In genomic region chr15:52679232-52680040, GRCh38 we compare ENCODE assay signal across 8 cellular contexts. TPM values are rescaled to one million over a fixed set of nuclear protein-coding genes. Genes with fewer than 3 reads are reported as not detected.
A peak's percentile ranks its signal among the peaks of the same experiment; 100 is the strongest.
DNase-seq lines count a peak whose midpoint lies in the region; ATAC-seq and TF ChIP-seq lines count a peak whose summit lies in the region.

A gene with protein sequence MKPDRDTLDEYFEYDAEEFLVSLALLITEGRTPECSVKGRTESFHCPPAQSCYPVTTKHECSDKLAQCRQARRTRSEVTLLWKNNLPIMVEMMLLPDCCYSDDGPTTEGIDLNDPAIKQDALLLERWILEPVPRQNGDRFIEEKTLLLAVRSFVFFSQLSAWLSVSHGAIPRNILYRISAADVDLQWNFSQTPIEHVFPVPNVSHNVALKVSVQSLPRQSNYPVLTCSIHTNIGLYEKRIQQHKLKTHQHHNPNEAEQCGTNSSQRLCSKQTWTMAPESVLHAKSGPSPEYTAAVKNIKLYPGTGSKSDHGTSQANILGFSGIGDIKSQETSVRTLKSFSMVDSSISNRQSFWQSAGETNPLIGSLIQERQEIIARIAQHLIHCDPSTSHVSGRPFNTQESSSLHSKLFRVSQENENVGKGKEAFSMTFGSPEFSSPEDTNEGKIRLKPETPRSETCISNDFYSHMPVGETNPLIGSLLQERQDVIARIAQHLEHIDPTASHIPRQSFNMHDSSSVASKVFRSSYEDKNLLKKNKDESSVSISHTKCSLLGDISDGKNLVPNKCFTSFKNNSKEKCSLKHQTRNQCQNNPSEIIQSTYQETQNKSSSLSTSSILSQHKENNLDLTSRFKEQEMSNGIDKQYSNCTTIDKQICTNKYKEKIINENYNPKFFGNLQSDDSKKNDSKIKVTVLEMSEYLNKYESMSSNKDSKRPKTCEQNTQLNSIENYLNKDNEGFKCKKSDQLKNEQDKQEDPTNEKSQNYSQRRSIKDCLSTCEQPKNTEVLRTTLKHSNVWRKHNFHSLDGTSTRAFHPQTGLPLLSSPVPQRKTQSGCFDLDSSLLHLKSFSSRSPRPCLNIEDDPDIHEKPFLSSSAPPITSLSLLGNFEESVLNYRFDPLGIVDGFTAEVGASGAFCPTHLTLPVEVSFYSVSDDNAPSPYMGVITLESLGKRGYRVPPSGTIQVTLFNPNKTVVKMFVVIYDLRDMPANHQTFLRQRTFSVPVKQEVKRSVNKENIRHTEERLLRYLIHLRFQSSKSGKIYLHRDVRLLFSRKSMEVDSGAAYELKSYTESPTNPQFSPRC (minus strand): TSS chr15:52679388. CDS start chr15:52678021, 1,367 bp downstream.

- ATAC-seq in GM18873 (IDR thresholded peaks at IDR 0.05; ENCODE audit: low FRiP score, unreplicated experiment) (peak; percentile 43), HG03139 (IDR thresholded peaks at IDR 0.05; ENCODE audit: unreplicated experiment) (peak; percentile 57), activated B cell treated with CpG ODN at 0.5 μM for 24 hours (ENCODE audit: low read depth) (peak; percentile 58)

- DNase-seq in AG04449 (ENCODE audit: low read depth, low spot score) (peak; percentile 33), NCI-H2227 (lab: John Stamatoyannopoulos, UW; ENCODE audit: unreplicated experiment) (peak; percentile 80), activated B cell treated with CpG ODN at 0.5 μM for 24 hours (peak; percentile 92), cardiac fibroblast (ENCODE audit: low read depth in 2 of 2) (peak; percentile 87 to 89), immature natural killer cell (peak; percentile 92 to 93 (median 93)), smooth muscle cell of the brain vasculature (ENCODE audit: low read depth, low spot score) (peak; percentile 36)

- peaks cover 77% of the 10 kb centered on the region for H3K4me1 Mint-ChIP-seq in activated B cell treated with CpG ODN at 0.5 μM for 24 hours
- peaks cover 52 to 65% of the 10 kb centered on the region in 2 donors for H3K4me1 Mint-ChIP-seq in immature natural killer cell

- H3K27me3 Mint-ChIP-seq in activated B cell treated with CpG ODN at 0.5 μM for 24 hours = no peaks in the 10 kb centered on the region
- peaks cover 10 to 18% (median 13%) of the 10 kb centered on the region in 3 donors for H3K27me3 Mint-ChIP-seq in immature natural killer cell (ENCODE audit: low read depth in 3 of 3)

- H3K27ac Mint-ChIP-seq in activated B cell treated with CpG ODN at 0.5 μM for 24 hours = peak within 1 kb of the TSS; percentile 98
- peak within 1 kb of the TSS; percentile 97 to 100 (median 99) for H3K27ac Mint-ChIP-seq in immature natural killer cell

- POLR2A ChIA-PET in AG04449 (lab: Yijun Ruan, JAX) = interaction anchor here (0.7 to 0.9 kb wide), 3 partner anchors 9 to 20 kb away, joined by 3 to 4 read pairs (median 3); no protein-coding TSS in a partner anchor
- POLR2A ChIA-PET in activated B cell treated with CpG ODN at 0.5 μM for 24 hours (lab: Charles Lee) = interaction anchor here (0.6 to 3.5 kb wide), 26 partner anchors 8 to 659 kb away, joined by 3 to 37 read pairs (median 4); partner anchors contain the start of gene MYO5A

- intact Hi-C loops in activated B cell treated with CpG ODN at 0.5 μM for 24 hours (cut with micrococcal nuclease) = loop anchor here (1.0 to 5.0 kb wide), 9 partner anchors 27 to 947 kb away; no protein-coding TSS in a partner anchor

- TF ChIP-seq CTCF in AG04449 (IDR thresholded peaks at IDR 0.05; ENCODE audit: insufficient read depth, low read length, missing control alignments) (no peak), activated B cell treated with CpG ODN at 0.5 μM for 24 hours (IDR thresholded peaks at IDR 0.05) (no peak), cardiac fibroblast (IDR thresholded peaks at IDR 0.05; ENCODE audit: low read depth, low read length) (peak; percentile 21)

- peak within 1 kb of the TSS; percentile 100 for H3K4me3 Mint-ChIP-seq in activated B cell treated with CpG ODN at 0.5 μM for 24 hours
- H3K4me3 Mint-ChIP-seq in immature natural killer cell = peak within 1 kb of the TSS; percentile 92 to 100 (median 99)

- peak within 1 kb of the TSS; percentile 84 for H3K4me3 ChIP-seq in AG04449 (ENCODE audit: low read depth, low read length)
- peak within 1 kb of the TSS; percentile 76 to 94 for H3K4me3 ChIP-seq in cardiac fibroblast (replicated peaks in 1 of 2; ENCODE audit: low read depth in 2 of 2, low read length in 2 of 2)

- CTCF ChIA-PET in AG04449 (lab: Yijun Ruan, JAX) (interaction anchor here (1.1 kb wide), 1 partner anchor 11 kb away, joined by 3 read pairs; no protein-coding TSS in a partner anchor), activated B cell treated with CpG ODN at 0.5 μM for 24 hours (lab: Charles Lee) (interaction anchor here (0.7 to 1.0 kb wide), 2 partner anchors 30 to 56 kb away, joined by 3 to 5 read pairs; no protein-coding TSS in a partner anchor)

- H3K36me3 Mint-ChIP-seq in activated B cell treated with CpG ODN at 0.5 μM for 24 hours (ENCODE audit: low read depth) = peaks cover 35% of the 10 kb centered on the region
- H3K36me3 Mint-ChIP-seq in immature natural killer cell = peaks cover 3 to 13% (median 7%) of the 10 kb centered on the region in 3 donors

- H3K9me3 Mint-ChIP-seq in activated B cell treated with CpG ODN at 0.5 μM for 24 hours = no peaks in the 10 kb centered on the region
- no peaks in the 10 kb centered on the region for H3K9me3 Mint-ChIP-seq in immature natural killer cell

RNA-seq across cellular contexts. Expression of the gene that starts here (rescaled TPM):
- total RNA-seq in activated B cell treated with CpG ODN at 0.5 μM for 24 hours = 73.8 and 96.8 TPM in 2 replicates
- polyA plus RNA-seq in immature natural killer cell = 10 to 100 TPM in 1 of 3 donors, 1 to 10 TPM in 2; 7.6 to 15.7 (median 9.3) TPM

Comparison
In these comparisons a context has a peak if more than half of its experiments do, and no peak if none do; other contexts are left out.
1. Peak in every context shown above with its lines: DNase-seq, ATAC-seq and H3K4me3 ChIP-seq.
2. DNase-seq: peak in every context shown above with its lines; median percentile 93 in immature natural killer cell; 92 in activated B cell treated with CpG ODN at 0.5 μM for 24 hours; 88 in cardiac fibroblast; 80 in NCI-H2227; 36 in smooth muscle cell of the brain vasculature; 33 in AG04449.